1 cellular context compared by ENCODE assay signal in genomic region chr12:6638305-6638704, GRCh38.
TF ChIP-seq lines count a peak whose summit lies in the region.

No MANE protein-coding gene starts in this region.

TF ChIP-seq in endothelial cell of umbilical vein, 7 proteins besides CTCF, POLR2A, EP300 and RAD21 (continued from another document):
- TF ChIP-seq FOS (IDR thresholded peaks at IDR 0.05; ENCODE audit: borderline replicate concordance, insufficient read depth, low read length): no peak
- TF ChIP-seq POLR2AphosphoS5 (IDR thresholded peaks at IDR 0.05; ENCODE audit: insufficient read depth, low read depth, low read length): no peak
- TF ChIP-seq EZH2 (IDR thresholded peaks at IDR 0.05; ENCODE audit: borderline replicate concordance, low read depth, low read length, severe bottlenecking): no peak
